ENCODE assay signal across 17 cellular contexts in genomic region chr1:20678599-20678998, GRCh38. TPM values are rescaled to one million over a fixed set of nuclear protein-coding genes. Genes with fewer than 3 reads are reported as not detected.
DNase-seq lines count a peak whose midpoint lies in the region; ATAC-seq, FAIRE-seq and TF ChIP-seq lines count a peak whose summit lies in the region.
"Had no signal": no experiment of that assay in that cellular context is flagged by ENCODE, and none has a peak within 500 bp of the region (broad histone marks: within the 10 kb centered on the region; RNA-seq: fewer than 3 reads in every experiment).

No MANE protein-coding gene starts in this region.

- H3K4me1 ChIP-seq in suprapubic skin (no peaks in the 10 kb centered on the region), pancreas (no peaks in the 10 kb centered on the region)
- H3K4me1 ChIP-seq: prostate gland had no signal

- no peak overlapping the region for H3K27ac ChIP-seq in suprapubic skin
- H3K27ac ChIP-seq in pancreas = no peak overlapping the region
- H3K27ac ChIP-seq: prostate gland, SJCRH30 had no signal

- H3K27me3 ChIP-seq in suprapubic skin (peaks cover 2% of the 10 kb centered on the region), pancreas (no peaks in the 10 kb centered on the region)
- H3K27me3 ChIP-seq: SJCRH30 had no signal

- no peak for DNase-seq in activated naive CD4-positive, alpha-beta T cell treated with anti-CD3 and anti-CD28 coated beads, Interleukin-2, amount 50 U/mL, for 72 hours (ENCODE audit: low spot score in 2 of 2)
- no peak for DNase-seq in activated naive CD4-positive, alpha-beta T cell treated with anti-CD3 and anti-CD28 coated beads, Interleukin-2, amount 50 U/mL, for 16 hours
- peak; percentile 17 for DNase-seq in T-helper 2 cell treated with Interferon-gamma antibody and Interleukin-4, amounts not matched to agents 5 μg/mL and 100 μg/mL, for 36 hours (ENCODE audit: low spot score)
- DNase-seq in putamen (ENCODE audit: low spot score) (peak; percentile 26), suprapubic skin (ENCODE audit: low spot score in 2 of 2) (no peak), pancreas (no peak)
- DNase-seq: activated T-cell treated with anti-CD3 and anti-CD28 coated beads, Interleukin-2, amount 50 U/mL, for 72 hours; effector CD8-positive, alpha-beta T cell; midbrain; NCI-H1694; NCI-H69; SJCRH30 had no signal

- H3K9me3 Mint-ChIP-seq in activated naive CD4-positive, alpha-beta T cell treated with anti-CD3 and anti-CD28 coated beads, Interleukin-2, amount 50 U/mL, for 72 hours = peaks cover 4 to 15% of the 10 kb centered on the region in 2 donors
- peaks cover 0 to 4% (median 2%) of the 10 kb centered on the region in 3 donors for H3K9me3 Mint-ChIP-seq in IgD-negative memory B cell
- peaks cover 12% of the 10 kb centered on the region for H3K9me3 Mint-ChIP-seq in T-helper 2 cell treated with Interferon-gamma antibody and Interleukin-4, amounts not matched to agents 5 μg/mL and 100 μg/mL, for 36 hours

- FAIRE-seq in pancreas (lab: Jason Lieb, UNC) = no peak
- FAIRE-seq: islet of Langerhans, urothelium cell line had no signal

- peak; percentile 51 to 90 for ATAC-seq in activated naive CD4-positive, alpha-beta T cell treated with anti-CD3 and anti-CD28 coated beads, Interleukin-2, amount 50 U/mL, for 72 hours
- ATAC-seq in GM18870 (IDR thresholded peaks at IDR 0.05; ENCODE audit: unreplicated experiment) (no peak), pancreas (no peak)
- ATAC-seq: activated T-cell treated with anti-CD3 and anti-CD28 coated beads, Interleukin-2, amount 50 U/mL, for 72 hours had no signal

- no peaks in the 10 kb centered on the region for H3K9me3 ChIP-seq in suprapubic skin
- no peaks in the 10 kb centered on the region for H3K9me3 ChIP-seq in pancreas
- H3K9me3 ChIP-seq: prostate gland, SJCRH30 had no signal

- H3K36me3 ChIP-seq in suprapubic skin (no peaks in the 10 kb centered on the region), pancreas (no peaks in the 10 kb centered on the region)
- H3K36me3 ChIP-seq: prostate gland, SJCRH30 had no signal

- peaks cover 12 to 13% (median 12%) of the 10 kb centered on the region in 3 donors for H3K4me1 Mint-ChIP-seq in IgD-negative memory B cell
- peaks cover 14% of the 10 kb centered on the region for H3K4me1 Mint-ChIP-seq in T-helper 2 cell treated with Interferon-gamma antibody and Interleukin-4, amounts not matched to agents 5 μg/mL and 100 μg/mL, for 36 hours (ENCODE audit: low read depth)

- TF ChIP-seq POLR2A in suprapubic skin (IDR thresholded peaks at IDR 0.05) = no peak

- H3K4me3 Mint-ChIP-seq in IgD-negative memory B cell = peak overlapping the region in 3 of 4 donors; percentile 59 to 69 (median 63)
- peak overlapping the region; percentile 33 for H3K4me3 Mint-ChIP-seq in T-helper 2 cell treated with Interferon-gamma antibody and Interleukin-4, amounts not matched to agents 5 μg/mL and 100 μg/mL, for 36 hours
- H3K4me3 Mint-ChIP-seq: activated T-cell treated with anti-CD3 and anti-CD28 coated beads, Interleukin-2, amount 50 U/mL, for 72 hours had no signal

- peaks cover 9% of the 10 kb centered on the region for H3K27me3 Mint-ChIP-seq in IgD-negative memory B cell
- peaks cover 58% of the 10 kb centered on the region for H3K27me3 Mint-ChIP-seq in T-helper 2 cell treated with Interferon-gamma antibody and Interleukin-4, amounts not matched to agents 5 μg/mL and 100 μg/mL, for 36 hours (ENCODE audit: low read depth)

- no peak overlapping the region for H3K27ac Mint-ChIP-seq in activated naive CD4-positive, alpha-beta T cell treated with anti-CD3 and anti-CD28 coated beads, Interleukin-2, amount 50 U/mL, for 72 hours
- peak overlapping the region in 2 of 3 donors; percentile 21 to 78 for H3K27ac Mint-ChIP-seq in IgD-negative memory B cell
- no peak overlapping the region for H3K27ac Mint-ChIP-seq in T-helper 2 cell treated with Interferon-gamma antibody and Interleukin-4, amounts not matched to agents 5 μg/mL and 100 μg/mL, for 36 hours
- H3K27ac Mint-ChIP-seq: activated T-cell treated with anti-CD3 and anti-CD28 coated beads, Interleukin-2, amount 50 U/mL, for 72 hours had no signal

- H3K4me3 ChIP-seq in suprapubic skin (no peak overlapping the region), pancreas (no peak overlapping the region)
- H3K4me3 ChIP-seq: prostate gland, SJCRH30 had no signal

- intact Hi-C loops in pancreas (cut with DNase I) = no loop called here

- TF ChIP-seq CTCF in suprapubic skin (IDR thresholded peaks at IDR 0.05) (no peak), pancreas (IDR thresholded peaks at IDR 0.05) (no peak)

- WGBS in suprapubic skin = 81% methylated on average over 6 of the region's 6 CpGs
- 76 to 80% methylated on average over 6 of the region's 6 CpGs for WGBS in pancreas, 2 donors

- TF ChIP-seq EP300 in suprapubic skin (IDR thresholded peaks at IDR 0.05) = no peak

- H3K36me3 Mint-ChIP-seq in activated naive CD4-positive, alpha-beta T cell treated with anti-CD3 and anti-CD28 coated beads, Interleukin-2, amount 50 U/mL, for 72 hours = peaks cover 4 to 19% of the 10 kb centered on the region in 2 donors
- H3K36me3 Mint-ChIP-seq in IgD-negative memory B cell = peaks cover 4% of the 10 kb centered on the region
- H3K36me3 Mint-ChIP-seq in T-helper 2 cell treated with Interferon-gamma antibody and Interleukin-4, amounts not matched to agents 5 μg/mL and 100 μg/mL, for 36 hours (ENCODE audit: low read depth) = no peaks in the 10 kb centered on the region

RNA-seq across cellular contexts. Expression of gene DDOST, which starts 17.4 kb away (rescaled TPM):
- total RNA-seq in activated naive CD4-positive, alpha-beta T cell treated with anti-CD3 and anti-CD28 coated beads, Interleukin-2, amount 50 U/mL, for 72 hours = 100 to 1,000 TPM; 140 to 184 TPM
- polyA plus RNA-seq in IgD-negative memory B cell (209 TPM), pancreas (100 to 1,000 TPM in 1 of 2 donors, 10 to 100 TPM in 1; 98.2 to 127 TPM)
- total RNA-seq in suprapubic skin (100 to 1,000 TPM in 3 of 4 donors, 10 to 100 TPM in 1; 75.9 to 143 (median 125) TPM), pancreas (100 to 1,000 TPM; 112 to 190 (median 141) TPM)

RNA-seq across cellular contexts. Expression of gene KIF17, which starts 39.2 kb away (rescaled TPM):
- 1 to 10 TPM in 1 of 2 donors, under 1 TPM in 1; 0.18 to 1.0 TPM for total RNA-seq in activated naive CD4-positive, alpha-beta T cell treated with anti-CD3 and anti-CD28 coated beads, Interleukin-2, amount 50 U/mL, for 72 hours
- polyA plus RNA-seq in IgD-negative memory B cell (not detected), pancreas (1 to 10 TPM in 1 of 2 donors, under 1 TPM in 1; 0.87 to 1.1 TPM)
- total RNA-seq in suprapubic skin (1 to 10 TPM in 3 of 4 donors, under 1 TPM in 1; 0.76 to 5.6 (median 2.1) TPM), pancreas (under 1 TPM; 0.20 to 0.76 (median 0.61) TPM)
- total RNA-seq: activated T-cell treated with anti-CD3 and anti-CD28 coated beads, Interleukin-2, amount 50 U/mL, for 72 hours had no signal

RNA-seq across cellular contexts. Expression of gene PINK1, which starts 45.3 kb away (rescaled TPM):
- total RNA-seq in activated naive CD4-positive, alpha-beta T cell treated with anti-CD3 and anti-CD28 coated beads, Interleukin-2, amount 50 U/mL, for 72 hours = 10 to 100 TPM in 1 of 2 donors, 1 to 10 TPM in 1; 2.5 to 10.6 TPM
- polyA plus RNA-seq in IgD-negative memory B cell = 9.6 TPM
- 100 to 1,000 TPM in 2 of 4 donors, 10 to 100 TPM in 2; 91.9 to 116 (median 98.0) TPM for total RNA-seq in suprapubic skin
- total RNA-seq in pancreas = 10 to 100 TPM; 15.6 to 33.4 (median 27.7) TPM
- 10 to 100 TPM; 28.5 to 38.0 TPM for polyA plus RNA-seq in pancreas

RNA-seq across cellular contexts. Expression of gene SH2D5, which starts 53.9 kb away (rescaled TPM):
- under 1 TPM in 1 of 2 donors, not detected in 1; 0.66 TPM for total RNA-seq in activated naive CD4-positive, alpha-beta T cell treated with anti-CD3 and anti-CD28 coated beads, Interleukin-2, amount 50 U/mL, for 72 hours
- polyA plus RNA-seq in IgD-negative memory B cell = not detected
- total RNA-seq in suprapubic skin = 1 to 10 TPM in 1 of 4 donors, under 1 TPM in 1, not detected in 2; 0.23 to 1.2 TPM
- total RNA-seq in pancreas = under 1 TPM in 2 of 6 donors, not detected in 4; 0.05 to 0.09 TPM
- under 1 TPM in 1 of 2 donors, not detected in 1; 0.27 TPM for polyA plus RNA-seq in pancreas

Comparison
In these comparisons a context has a peak if more than half of its experiments do, and no peak if none do; other contexts are left out.
1. ATAC-seq: peak in activated naive CD4-positive, alpha-beta T cell treated with anti-CD3 and anti-CD28 coated beads, Interleukin-2, amount 50 U/mL, for 72 hours (2 of 2); none in GM18870 (single experiment) and pancreas (0 of 4).
2. DNase-seq: peak in T-helper 2 cell treated with Interferon-gamma antibody and Interleukin-4, amounts not matched to agents 5 μg/mL and 100 μg/mL, for 36 hours (single experiment) and putamen (single experiment); none in activated naive CD4-positive, alpha-beta T cell treated with anti-CD3 and anti-CD28 coated beads, Interleukin-2, amount 50 U/mL, for 72 hours (0 of 2), activated naive CD4-positive, alpha-beta T cell treated with anti-CD3 and anti-CD28 coated beads, Interleukin-2, amount 50 U/mL, for 16 hours (single experiment), suprapubic skin (0 of 2) and pancreas (0 of 6).
3. H3K27ac Mint-ChIP-seq: peak in IgD-negative memory B cell (2 of 3); none in activated naive CD4-positive, alpha-beta T cell treated with anti-CD3 and anti-CD28 coated beads, Interleukin-2, amount 50 U/mL, for 72 hours (0 of 2) and T-helper 2 cell treated with Interferon-gamma antibody and Interleukin-4, amounts not matched to agents 5 μg/mL and 100 μg/mL, for 36 hours (single experiment).